ENCODE assay signal across 13 cellular contexts in genomic region chr6:20716865-20717264, GRCh38.
DNase-seq lines count a peak whose midpoint lies in the region; ATAC-seq, FAIRE-seq and TF ChIP-seq lines count a peak whose summit lies in the region.
"Had no signal": no experiment of that assay in that cellular context is flagged by ENCODE, and none has a peak within 500 bp of the region (broad histone marks: within the 10 kb centered on the region; RNA-seq: fewer than 3 reads in every experiment).

No MANE protein-coding gene starts in this region.

- no peaks in the 10 kb centered on the region for H3K9me3 ChIP-seq in K562 (replicated peaks; ENCODE audit: control insufficient read depth, insufficient read depth, low read depth, low read length)

- in situ Hi-C loops in K562 (cut with MboI), result no loop called here

- POLR2A ChIA-PET in K562 (lab: Yijun Ruan, JAX) (no interaction called here), T-cell (lab: Charles Lee) (no interaction called here)

- CTCF ChIA-PET in K562 (lab: Yijun Ruan, JAX; ENCODE audit: low intra/inter-chr PET ratio) (no interaction called here), T-cell (lab: Charles Lee) (no interaction called here)

- no peaks in the 10 kb centered on the region for H3K9me3 Mint-ChIP-seq in T-cell
- H3K9me3 Mint-ChIP-seq: neural progenitor cell had no signal

- no peak overlapping the region for H3K4me3 Mint-ChIP-seq in T-cell
- H3K4me3 Mint-ChIP-seq: neural progenitor cell had no signal

- no peak overlapping the region for H2AFZ ChIP-seq in K562 (ENCODE audit: low read depth, low read length)
- H2AFZ ChIP-seq: neural progenitor cell had no signal

- no peaks in the 10 kb centered on the region; the same call in 2 of the 3 replicates for H3K79me2 ChIP-seq in K562 (ENCODE audit: control insufficient read depth, insufficient read depth, low read length)

- ATAC-seq in GM18867 (IDR thresholded peaks at IDR 0.05; ENCODE audit: unreplicated experiment) (peak; percentile 74), GM21515 (IDR thresholded peaks at IDR 0.05; ENCODE audit: unreplicated experiment) (peak; percentile 72), HG03066 (IDR thresholded peaks at IDR 0.05; ENCODE audit: low read depth, unreplicated experiment) (peak; percentile 79), K562 (peak; percentile 32; the same call in 2 of the 3 replicates), T-cell (replicated peaks in 1 of 4) (no peak)
- ATAC-seq: left colon had no signal

- no peak for TF ChIP-seq EP300 in K562 (IDR thresholded peaks at IDR 0.05; ENCODE audit: low read length)

- no peak for FAIRE-seq in K562 (lab: Jason Lieb, UNC)

- no peaks in the 10 kb centered on the region for H3K9me1 ChIP-seq in K562 (ENCODE audit: control insufficient read depth, insufficient read depth, low read length)

- H3K27ac ChIP-seq in K562 (ENCODE audit: extremely low read depth, low read depth, low read length), result no peak overlapping the region
- H3K27ac ChIP-seq: neural progenitor cell had no signal

- H3K4me3 ChIP-seq in K562, result no peak overlapping the region
- H3K4me3 ChIP-seq: neural progenitor cell had no signal

- no peaks in the 10 kb centered on the region for H3K27me3 Mint-ChIP-seq in T-cell

- WGBS in K562 (ENCODE audit: insufficient coverage, low coverage, missing lambda C conversion rate), result 25% methylated on average over 1 of the region's 1 CpG

- TF ChIP-seq POLR2A in K562 (conservative IDR thresholded peaks at IDR 0.05), result no peak

- no peak for TF ChIP-seq RAD21 in K562 (CRISPR knock-in tag; conservative IDR thresholded peaks at IDR 0.05 in 1 of 2, IDR thresholded peaks at IDR 0.05 in 1 of 2)

- H3K27me3 ChIP-seq in K562 (ENCODE audit: control insufficient read depth in 2 of 2, insufficient read depth in 2 of 2, low read length in 2 of 2), result no peaks in the 10 kb centered on the region
- H3K27me3 ChIP-seq: neural progenitor cell had no signal

- H3K4me2 ChIP-seq in K562 (ENCODE audit: insufficient read depth, low read length), result no peak overlapping the region
- H3K4me2 ChIP-seq: neural progenitor cell had no signal

- peaks cover 8% of the 10 kb centered on the region for H3K36me3 Mint-ChIP-seq in T-cell
- H3K36me3 Mint-ChIP-seq: neural progenitor cell had no signal

- intact Hi-C loops in K562 (cut with micrococcal nuclease), result no loop called here

- DNase-seq in K562 (ENCODE audit: extremely low read depth in 1 of 4, low spot score in 3 of 4) (no peak), T-cell (no peak), iPS-NIHi7 (ENCODE audit: extremely low spot score) (no peak)
- DNase-seq in central memory CD4-positive, alpha-beta T cell, result no peak
- DNase-seq: activated CD4-positive, CD25-positive, alpha-beta regulatory T cell; activated effector memory CD4-positive, alpha-beta T cell treated with anti-CD3 and anti-CD28 coated beads, Interleukin-2, amount 50 U/mL, for 16 hours; COR-L47; left colon; NCI-H187 had no signal

- H3K9ac ChIP-seq in K562 (ENCODE audit: insufficient read depth in 1 of 2, low read depth in 2 of 2, low read length in 2 of 2), result no peak overlapping the region
- H3K9ac ChIP-seq: neural progenitor cell had no signal

- no peak for TF ChIP-seq CTCF in K562 (IDR thresholded peaks at IDR 0.05 in 2 of 3, conservative IDR thresholded peaks at IDR 0.05 in 1 of 3; ENCODE audit: insufficient read depth in 2 of 3, low read depth in 1 of 3, low read length in 3 of 3)

- H3K4me1 Mint-ChIP-seq in T-cell, result peaks cover 22 to 30% (median 24%) of the 10 kb centered on the region in 3 donors
- H3K4me1 Mint-ChIP-seq: neural progenitor cell had no signal

- no peaks in the 10 kb centered on the region for H3K36me3 ChIP-seq in K562 (ENCODE audit: control insufficient read depth, insufficient read depth, low read length)
- H3K36me3 ChIP-seq: neural progenitor cell had no signal

- H4K20me1 ChIP-seq in K562 (replicated peaks; ENCODE audit: control insufficient read depth, insufficient read depth, low read length), result no peaks in the 10 kb centered on the region; the same call in 1 of the 2 replicates

- peaks cover 0 to 4% of the 10 kb centered on the region in 2 experiments; a peak in 3 of 5 replicates for H3K4me1 ChIP-seq in K562 (replicated peaks in 1 of 2; ENCODE audit: control insufficient read depth in 2 of 2, insufficient read depth in 2 of 2, low read length in 2 of 2)

- no peak overlapping the region for H3K27ac Mint-ChIP-seq in T-cell
- H3K27ac Mint-ChIP-seq: neural progenitor cell had no signal

- no TSS peak for BruUV-seq in K562 (replicated peaks; lab: Mats Ljungman, UMichigan)

TF ChIP-seq in K562, 482 proteins besides CTCF, POLR2A, EP300 and RAD21:
- TF ChIP-seq ARNT (IDR thresholded peaks at IDR 0.05), result no peak
- TF ChIP-seq POLR2G (IDR thresholded peaks at IDR 0.05; ENCODE audit: low read depth, low read length), result no peak
- TF ChIP-seq U2AF2 (optimal IDR thresholded peaks at IDR 0.05; ENCODE audit: low read depth, low read length), result no peak
- no peak for TF ChIP-seq CBFA2T3 (IDR thresholded peaks at IDR 0.05)
- TF ChIP-seq ZNF263 (CRISPR knock-in tag; IDR thresholded peaks at IDR 0.05; ENCODE audit: borderline replicate concordance), result peak; percentile 32; the same call in 1 of the 2 replicates
- TF ChIP-seq BCLAF1 (IDR thresholded peaks at IDR 0.05; ENCODE audit: borderline replicate concordance in 1 of 2, control insufficient read depth in 1 of 2, low read depth in 2 of 2, low read length in 1 of 2), result no peak
- TF ChIP-seq E2F6 (IDR thresholded peaks at IDR 0.05; ENCODE audit: borderline replicate concordance in 1 of 2, extremely low read depth in 1 of 2, insufficient read depth in 1 of 2, insufficient read length in 1 of 2, low read depth in 1 of 2, low read length in 1 of 2, poor library complexity in 1 of 2, severe bottlenecking in 1 of 2), result no peak

Comparison
In these comparisons a context has a peak if more than half of its experiments do, and no peak if none do; other contexts are left out.
1. ATAC-seq: peak in GM18867 (single experiment), GM21515 (single experiment), HG03066 (single experiment) and K562 (single experiment); none in T-cell (0 of 4).